In the genomic region with DNA sequence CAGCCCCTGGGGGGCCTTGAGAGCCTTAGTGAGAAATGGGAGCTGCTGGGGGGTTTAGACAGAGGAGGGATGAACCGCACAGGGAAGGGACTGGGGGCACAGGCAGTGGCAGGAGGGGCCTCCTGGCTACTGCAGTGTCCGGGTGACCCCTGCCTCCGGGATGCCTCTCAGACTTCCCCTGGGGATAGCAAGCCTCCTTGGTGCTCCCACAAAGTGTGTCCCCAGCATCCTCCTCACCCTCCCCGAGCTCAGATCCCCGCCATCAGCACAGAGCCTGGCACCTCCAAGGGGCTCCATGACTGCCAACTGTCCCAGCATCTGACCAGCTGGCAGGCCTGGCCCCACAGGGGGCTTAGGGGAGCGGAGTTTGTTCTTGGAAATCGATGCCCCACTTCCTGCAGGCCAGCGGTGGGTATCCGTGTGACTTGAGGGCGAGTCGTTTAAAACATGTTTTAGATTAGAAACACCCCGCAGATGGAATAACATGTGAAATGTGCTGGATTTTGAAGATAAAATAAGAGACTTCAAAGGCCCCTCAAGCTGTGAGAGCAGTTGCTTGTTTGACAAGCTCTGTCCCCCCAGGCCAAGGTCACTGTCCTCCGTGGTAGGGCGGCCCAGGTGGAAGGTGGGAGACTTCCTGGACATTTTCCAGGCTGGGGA, we compare ENCODE assay signal across 26 cellular contexts. TPM values are rescaled to one million over a fixed set of nuclear protein-coding genes. Genes with fewer than 3 reads are reported as not detected.
"Had no signal": no experiment of that assay in that cellular context is flagged by ENCODE, and none has a peak within 500 bp of the region (broad histone marks: within the 10 kb centered on the region; RNA-seq: fewer than 3 reads in every experiment).

No MANE protein-coding gene starts in this region.

- H3K4me3 ChIP-seq: colonic mucosa, dorsolateral prefrontal cortex, left ventricle myocardium inferior had no signal

- DNase-seq: activated CD4-positive, alpha-beta T cell treated with anti-CD3 and anti-CD28 coated beads for 4 hours; activated CD4-positive, alpha-beta T cell treated with anti-CD3 and anti-CD28 coated beads, Interleukin-2, amount 50 U/mL, for 48 hours; activated CD4-positive, CD25-positive, alpha-beta regulatory T cell; activated naive CD4-positive, alpha-beta T cell treated with Interleukin-2 at 50 U/mL for 16 hours; activated naive CD8-positive, alpha-beta T cell treated with anti-CD3 and anti-CD28 coated beads for 36 hours; activated T-cell treated with anti-CD3 and anti-CD28 coated beads, Interleukin-2, amount 50 U/mL, for 48 hours; colonic mucosa; effector memory CD8-positive, alpha-beta T cell; foreskin melanocyte; hippocampal formation; nephron progenitor cell; retina; stimulated activated CD4-positive, alpha-beta T cell treated with anti-CD3 and anti-CD28 coated beads, Interleukin-2, amount 100 ng/mL, for 48 hours; stimulated activated naive CD4-positive, alpha-beta T cell treated with Interleukin-2 at 50 U/mL for 16 hours; T1000 had no signal

- H3K4me1 ChIP-seq: colonic mucosa had no signal

- H3K4me3 Mint-ChIP-seq: activated naive CD8-positive, alpha-beta T cell treated with anti-CD3 and anti-CD28 coated beads for 36 hours; effector memory CD8-positive, alpha-beta T cell; nephron progenitor cell had no signal

- H3K36me3 Mint-ChIP-seq: activated naive CD8-positive, alpha-beta T cell treated with anti-CD3 and anti-CD28 coated beads for 36 hours had no signal

- H3K27ac ChIP-seq: colonic mucosa had no signal

- H3K9me3 Mint-ChIP-seq: activated naive CD8-positive, alpha-beta T cell treated with anti-CD3 and anti-CD28 coated beads for 36 hours; effector memory CD8-positive, alpha-beta T cell; nephron progenitor cell had no signal

- FAIRE-seq: astrocyte, bronchial epithelial cell, endothelial cell of umbilical vein had no signal

- H3K27ac Mint-ChIP-seq: activated naive CD8-positive, alpha-beta T cell treated with anti-CD3 and anti-CD28 coated beads for 36 hours; nephron progenitor cell had no signal

- H3K36me3 ChIP-seq: colonic mucosa, left ventricle myocardium inferior had no signal

- ATAC-seq: effector memory CD8-positive, alpha-beta T cell; esophagus mucosa had no signal

- H3K4me1 Mint-ChIP-seq: activated naive CD8-positive, alpha-beta T cell treated with anti-CD3 and anti-CD28 coated beads for 36 hours had no signal

- H3K9me3 ChIP-seq: colonic mucosa, left ventricle myocardium inferior had no signal

- H3K27me3 ChIP-seq: colonic mucosa, dorsolateral prefrontal cortex had no signal

RNA-seq across cellular contexts. Expression of gene FLRT1, which starts 13.5 kb away (rescaled TPM):
- total RNA-seq: activated naive CD8-positive, alpha-beta T cell treated with anti-CD3 and anti-CD28 coated beads for 36 hours; endothelial cell of umbilical vein; esophagus mucosa; lung microvascular endothelial cell; mononuclear cell; myocyte; omental fat pad; T-helper 1 cell treated with Interleukin-12 subunit alpha and Interleukin-12 subunit beta and Interleukin-4 antibody, amounts not matched to agents 30 ng/mL and 1 ng/mL, for 36 hours had no signal
- polyA plus RNA-seq: endothelial cell of umbilical vein had no signal
